8 cellular contexts compared by ENCODE assay signal in the genomic region with DNA sequence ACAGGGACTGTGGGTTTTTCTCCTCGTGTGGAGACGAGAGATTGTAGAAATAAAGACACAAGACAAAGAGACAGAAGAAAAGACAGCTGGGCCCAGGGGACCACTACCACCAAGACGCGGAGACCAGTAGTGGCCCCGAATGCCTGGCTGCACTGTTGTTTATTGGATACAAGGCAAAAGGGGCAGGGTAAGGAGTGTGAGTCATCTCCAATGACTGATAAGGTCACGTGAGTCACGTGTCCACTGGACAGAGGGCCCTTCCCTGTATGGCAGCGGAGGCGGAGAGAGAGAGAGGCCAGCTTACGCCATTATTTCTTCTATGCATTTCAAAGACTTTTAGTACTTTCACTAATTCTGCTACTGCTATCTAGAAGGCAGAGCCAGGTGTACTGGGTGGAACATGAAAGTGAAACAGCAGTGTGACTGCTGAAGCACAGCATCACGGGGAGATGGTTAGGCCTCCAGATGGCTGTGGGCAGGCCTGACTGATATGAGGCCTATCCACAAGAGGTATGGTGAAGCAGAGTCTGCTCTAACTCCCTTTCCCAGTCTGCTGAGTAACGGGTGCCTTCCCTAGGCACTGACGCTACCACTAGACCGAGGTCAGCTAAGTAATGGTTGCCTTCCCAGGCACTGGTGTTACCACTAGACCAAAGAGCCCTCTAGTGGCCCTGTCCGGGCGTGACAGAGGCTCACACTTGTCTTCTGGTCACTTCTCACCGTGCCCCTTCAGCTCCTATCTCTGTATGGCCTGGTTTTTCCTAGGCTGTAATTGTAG. TPM values are rescaled to one million over a fixed set of nuclear protein-coding genes. Genes with fewer than 3 reads are reported as not detected.
DNase-seq lines count a peak whose midpoint lies in the region; ATAC-seq and TF ChIP-seq lines count a peak whose summit lies in the region.
"Not testable (repeated sequence)": the region's sequence is repeated elsewhere in the genome, so short reads cannot be mapped to it uniquely, and the experiment has no call there.

No MANE protein-coding gene starts in this region.

- not testable (repeated sequence) for H3K36me3 ChIP-seq in colonic mucosa, right lobe of liver

- not testable (repeated sequence) for H3K4me3 ChIP-seq in colonic mucosa, right lobe of liver

- not testable (repeated sequence) for H3K9me3 ChIP-seq in colonic mucosa, right lobe of liver

- in situ Hi-C loops in Caki2 (cut with HindIII; ENCODE audit: low pct_unique_long_range_greater_than_20kb, low sequenced_read_pairs): not testable (repeated sequence)

- TF ChIP-seq CTCF in colonic mucosa (IDR thresholded peaks at IDR 0.05): peak; percentile 60
- peak; percentile 49 to 77 (median 66) for TF ChIP-seq CTCF in right lobe of liver (IDR thresholded peaks at IDR 0.05)

- ATAC-seq in GM19463 (IDR thresholded peaks at IDR 0.05; ENCODE audit: unreplicated experiment) (peak; percentile 89), HG03442 (IDR thresholded peaks at IDR 0.05; ENCODE audit: unreplicated experiment) (peak; percentile 94), right lobe of liver (peak; percentile 48 to 58 (median 54))

- DNase-seq in Caki2 (ENCODE audit: low read depth) (peak; percentile 75), NCI-H748 (lab: John Stamatoyannopoulos, UW; ENCODE audit: unreplicated experiment) (peak; percentile 76), colonic mucosa (peak; percentile 77), right lobe of liver (peak; percentile 73 to 77 (median 74))
- DNase-seq in activated CD4-positive, alpha-beta T cell treated with anti-CD3 and anti-CD28 coated beads, Interleukin-2, amount 50 U/mL, for 1 hour: peak; percentile 58
- DNase-seq in stimulated activated CD4-positive, alpha-beta T cell treated with anti-CD3 and anti-CD28 coated beads, TNF-alpha, amount 100 ng/mL, for 1 hour (ENCODE audit: low read depth in 3 of 3, low spot score in 1 of 3): peak in 2 of 3 donors; percentile 27 to 52

- not testable (repeated sequence) for H3K4me1 ChIP-seq in colonic mucosa, right lobe of liver

- H3K27ac ChIP-seq in colonic mucosa (peak overlapping the region; percentile 70), right lobe of liver (peak overlapping the region in 2 of 3 donors; percentile 21 to 41)

- not testable (repeated sequence) for TF ChIP-seq POLR2A in right lobe of liver (IDR thresholded peaks at IDR 0.05)

- peak overlapping the region; percentile 7 to 52 for H3K9ac ChIP-seq in colonic mucosa (ENCODE audit: low read depth in 2 of 2, low read length in 2 of 2)

- H3K27me3 ChIP-seq in colonic mucosa, right lobe of liver: not testable (repeated sequence)

- WGBS in right lobe of liver (ENCODE audit: insufficient coverage, low coverage, low lambda C conversion rate, missing lambda C conversion rate): 63% methylated on average over 14 of the region's 17 CpGs

- intact Hi-C loops in colonic mucosa (cut with DNase I); right lobe of liver (cut with DNase I): not testable (repeated sequence)

RNA-seq across cellular contexts. Expression of gene RNASET2, which starts 5.3 kb away (rescaled TPM):
- total RNA-seq in Caki2 (2014; rRNA removed; shearing (Covaris generic); ENCODE audit: low replicate concordance): 53.4 and 54.7 TPM in 2 replicates
- total RNA-seq in colonic mucosa (100 to 1,000 TPM in 1 of 2 donors, 10 to 100 TPM in 1; 87.1 to 126 TPM), right lobe of liver (10 to 100 TPM; 21.7 to 48.4 (median 30.8) TPM)

RNA-seq across cellular contexts. Expression of gene CEP43, which starts 48.1 kb away (rescaled TPM):
- 9.9 and 19.3 TPM in 2 replicates for total RNA-seq in Caki2 (2014; rRNA removed; shearing (Covaris generic); ENCODE audit: low replicate concordance)
- total RNA-seq in colonic mucosa (10 to 100 TPM; 17.3 to 23.8 TPM), right lobe of liver (10 to 100 TPM; 11.7 to 23.5 (median 19.7) TPM)
